13 cellular contexts compared by ENCODE assay signal in genomic region chr20:25525857-25526256, GRCh38. TPM values are rescaled to one million over a fixed set of nuclear protein-coding genes. Genes with fewer than 3 reads are reported as not detected.
DNase-seq lines count a peak whose midpoint lies in the region; ATAC-seq and TF ChIP-seq lines count a peak whose summit lies in the region.
"Had no signal": no experiment of that assay in that cellular context is flagged by ENCODE, and none has a peak within 500 bp of the region (broad histone marks: within the 10 kb centered on the region; RNA-seq: fewer than 3 reads in every experiment).

No MANE protein-coding gene starts in this region.

- intact Hi-C loops in left lung (cut with DNase I): no loop called here

- H3K23ac ChIP-seq in neuronal stem cell (ENCODE audit: low read depth, low read length, poor library complexity): no peak overlapping the region

- H3K4me1 ChIP-seq in left lung (no peaks in the 10 kb centered on the region), neuronal stem cell (ENCODE audit: control insufficient read depth in 2 of 2, insufficient read depth in 1 of 2, low read depth in 1 of 2, low read length in 2 of 2) (no peaks in the 10 kb centered on the region)

- no CpG with 5 or more reads among the region's 2 CpGs for WGBS in neuronal stem cell (ENCODE audit: extremely low coverage in 2 of 2, insufficient read length in 2 of 2, insufficient replicate concordance in 1 of 2), 2 donors

- H3K4me2 ChIP-seq in neuronal stem cell (ENCODE audit: insufficient read depth, low read length, poor library complexity, severe bottlenecking): no peak overlapping the region

- no peak overlapping the region for H3K18ac ChIP-seq in neuronal stem cell (ENCODE audit: low read length)

- H3K27me3 ChIP-seq in left lung (no peaks in the 10 kb centered on the region), neuronal stem cell (ENCODE audit: control insufficient read depth in 3 of 3, insufficient read depth in 3 of 3, low read depth in 1 of 3, low read length in 3 of 3) (peaks cover 0 to 2% (median 0%) of the 10 kb centered on the region in 3 experiments)
- H3K27me3 ChIP-seq: BLaER1 treated with 17β-estradiol and CSF1 and Interleukin-3, amounts not matched to agents 10 nM and 100 nM had no signal

- no peak overlapping the region for H3K4ac ChIP-seq in neuronal stem cell (ENCODE audit: low read length)

- H3K14ac ChIP-seq in neuronal stem cell (ENCODE audit: low read length): no peak overlapping the region

- no peak overlapping the region for H2BK5ac ChIP-seq in neuronal stem cell (ENCODE audit: low read length)

- no peak overlapping the region for H4K91ac ChIP-seq in neuronal stem cell (ENCODE audit: low read depth, low read length, poor library complexity)

- no peak for TF ChIP-seq CTCF in astrocyte of the spinal cord (IDR thresholded peaks at IDR 0.05; ENCODE audit: low read depth, low read length)
- no peak for TF ChIP-seq CTCF in left lung (IDR thresholded peaks at IDR 0.05)
- TF ChIP-seq CTCF in GM20000 (IDR thresholded peaks at IDR 0.05; ENCODE audit: extremely low read depth, missing control alignments): no peak

- no peaks in the 10 kb centered on the region for H3K9me3 ChIP-seq in left lung
- H3K9me3 ChIP-seq in neuronal stem cell (replicated peaks in 1 of 2; ENCODE audit: control insufficient read depth in 2 of 2, insufficient read depth in 1 of 2, low read depth in 1 of 2, low read length in 2 of 2): peaks cover 0 to 15% of the 10 kb centered on the region in 2 donors

- H2BK12ac ChIP-seq in neuronal stem cell (ENCODE audit: low read length): no peak overlapping the region

- H3K36me3 ChIP-seq in left lung (no peaks in the 10 kb centered on the region), neuronal stem cell (replicated peaks in 1 of 2; ENCODE audit: control insufficient read depth in 2 of 2, insufficient read depth in 2 of 2, low read length in 2 of 2) (peaks cover 1 to 65% of the 10 kb centered on the region in 2 donors)

- no peak overlapping the region for H2BK15ac ChIP-seq in neuronal stem cell (ENCODE audit: low read length)

- H2AFZ ChIP-seq in neuronal stem cell (ENCODE audit: low read length): no peak overlapping the region

- DNase-seq in ACHN (peak; percentile 74), LHCN-M2 (ENCODE audit: low read depth) (peak; percentile 96), astrocyte of the spinal cord (ENCODE audit: low read depth, low spot score) (peak; percentile 98), left lung (no peak), neuronal stem cell (ENCODE audit: low spot score) (no peak), GM20000 (ENCODE audit: low spot score) (no peak)
- DNase-seq: NCI-H748 treated with DMSO at 0.1 percent for 48 hours; stimulated activated CD4-positive, alpha-beta T cell treated with anti-CD3 and anti-CD28 coated beads, Interleukin-12 subunit alpha, Interleukin-12 subunit beta, amount 100 ng/mL, for 4 hours; stimulated activated naive CD4-positive, alpha-beta T cell had no signal

- in situ Hi-C loops in ACHN (cut with HindIII; ENCODE audit: low pct_ligation_motif_present, low pct_unique_long_range_greater_than_20kb, low sequenced_read_pairs): no loop called here
- in situ Hi-C loops in astrocyte of the spinal cord (cut with HindIII; ENCODE audit: low sequenced_read_pairs): no loop called here

- no peak overlapping the region for H2BK120ac ChIP-seq in neuronal stem cell (ENCODE audit: low read depth, low read length)

- H2AK5ac ChIP-seq in neuronal stem cell (ENCODE audit: low read depth, low read length): no peak overlapping the region

- no peak overlapping the region for H3K9ac ChIP-seq in neuronal stem cell (ENCODE audit: low read depth, low read length, poor library complexity)
- H3K9ac ChIP-seq: BLaER1 treated with 17β-estradiol and CSF1 and Interleukin-3, amounts not matched to agents 10 nM and 100 nM had no signal

- H3K27ac ChIP-seq in left lung (no peak overlapping the region), neuronal stem cell (replicated peaks; ENCODE audit: low read length) (no peak overlapping the region)
- H3K27ac ChIP-seq: BLaER1 treated with 17β-estradiol and CSF1 and Interleukin-3, amounts not matched to agents 10 nM and 100 nM had no signal

- H4K8ac ChIP-seq in neuronal stem cell (ENCODE audit: low read depth, low read length): no peak overlapping the region

- peaks cover 4% of the 10 kb centered on the region for H3K79me1 ChIP-seq in neuronal stem cell (ENCODE audit: low read depth, low read length)

- no peak overlapping the region for H3K4me3 ChIP-seq in astrocyte of the spinal cord (ENCODE audit: low read depth, low read length)
- H3K4me3 ChIP-seq in left lung: no peak overlapping the region
- H3K4me3 ChIP-seq in neuronal stem cell (ENCODE audit: low read length in 2 of 2): no peak overlapping the region
- H3K4me3 ChIP-seq: BLaER1 treated with 17β-estradiol and CSF1 and Interleukin-3, amounts not matched to agents 10 nM and 100 nM; lung had no signal

- peak; percentile 82 for ATAC-seq in left lung
- no peak for ATAC-seq in HG03280 (IDR thresholded peaks at IDR 0.05; ENCODE audit: unreplicated experiment)
- no peak for ATAC-seq in HG03354 (IDR thresholded peaks at IDR 0.05; ENCODE audit: poor library complexity, severe bottlenecking, unreplicated experiment)

RNA-seq across cellular contexts. Expression of gene NINL, which starts 59.5 kb away (rescaled TPM):
- total RNA-seq in LHCN-M2 (2014; rRNA removed): 4.2 and 5.2 TPM in 2 replicates
- polyA plus RNA-seq in LHCN-M2 (2012): 2.4 TPM
- 10 to 100 TPM in 1 of 2 donors, 1 to 10 TPM in 1; 9.6 to 17.0 TPM for total RNA-seq in left lung
- 16.6 TPM for polyA plus RNA-seq in neuronal stem cell (2013, experiment 1 of 2)
- 16.0 TPM for polyA plus RNA-seq in neuronal stem cell (2013, experiment 2 of 2)

Comparison
In these comparisons a context has a peak if more than half of its experiments do, and no peak if none do; other contexts are left out.
1. DNase-seq: peak in ACHN (single experiment), LHCN-M2 (single experiment) and astrocyte of the spinal cord (single experiment); none in left lung (0 of 2), neuronal stem cell (single experiment) and GM20000 (single experiment).